24 cellular contexts compared by ENCODE assay signal in the genomic region with DNA sequence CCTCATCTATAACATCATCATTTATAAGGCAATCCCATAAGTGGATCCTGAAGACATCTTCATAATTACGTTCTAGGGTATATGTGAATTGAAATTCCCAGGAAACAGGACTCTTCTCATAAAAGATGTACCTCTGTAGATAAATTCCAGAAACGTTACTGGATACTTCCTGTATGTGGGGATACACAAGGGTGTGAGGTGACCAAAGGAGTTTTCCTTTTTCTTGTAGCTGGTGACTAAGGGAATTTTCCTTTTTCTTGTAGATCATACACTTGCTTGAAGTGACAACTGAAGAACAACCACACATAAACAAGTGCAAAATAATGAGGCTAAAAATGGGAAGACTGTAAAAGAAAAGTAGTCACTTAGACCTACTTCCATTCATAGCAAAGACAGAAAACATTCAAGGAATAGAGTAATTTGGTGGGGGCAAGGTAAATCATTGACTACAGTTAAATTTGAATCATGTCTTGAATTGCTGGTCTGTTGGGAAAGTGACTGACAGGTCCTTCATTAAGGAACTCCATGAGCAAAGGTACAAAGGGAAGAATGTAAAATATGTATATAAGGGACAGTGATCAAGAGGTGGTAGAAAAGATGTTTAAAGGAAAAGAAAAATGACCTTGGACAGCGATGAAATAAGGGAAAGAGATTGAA.
"Had no signal": no experiment of that assay in that cellular context is flagged by ENCODE, and none has a peak within 500 bp of the region (broad histone marks: within the 10 kb centered on the region; RNA-seq: fewer than 3 reads in every experiment).

No MANE protein-coding gene starts in this region.

- H3K9me3 Mint-ChIP-seq: activated B cell treated with CpG ODN at 0.5 μM for 24 hours; activated CD4-positive, alpha-beta memory T cell treated with anti-CD3 and anti-CD28 coated beads for 36 hours; activated naive CD4-positive, alpha-beta T cell treated with anti-CD3 and anti-CD28 coated beads for 36 hours; activated naive CD8-positive, alpha-beta T cell treated with anti-CD3 and anti-CD28 coated beads, Interleukin-2, amount 10 ng/mL, durations not matched to agents 7 days and 5 days; activated T-cell treated with anti-CD3 and anti-CD28 coated beads, Interleukin-2, amount 50 U/mL, for 72 hours; mesothelial cell of epicardium; natural killer cell treated with Interleukin-12 subunit alpha and Interleukin-12 subunit beta and Interleukin-15 and Interleukin-18, amount 100 ng/mL, for 72 hours; T-helper 1 cell treated with Interleukin-12 subunit alpha and Interleukin-12 subunit beta and Interleukin-4 antibody, amounts not matched to agents 30 μg/mL and 1 μg/mL, for 36 hours had no signal

- H3K27me3 ChIP-seq: cardiac muscle cell, heart right ventricle, left lung, ovary, upper lobe of left lung had no signal

- H3K9me3 ChIP-seq: heart right ventricle, left lung, ovary, psoas muscle, thoracic aorta, upper lobe of left lung had no signal

- ATAC-seq: activated T-cell treated with anti-CD3 and anti-CD28 coated beads, Interleukin-2, amount 50 U/mL, for 72 hours; heart right ventricle; left lung; natural killer cell treated with Interleukin-12 subunit alpha and Interleukin-12 subunit beta and Interleukin-15 and Interleukin-18, amount 100 ng/mL, for 72 hours; psoas muscle; right cardiac atrium had no signal

- H3K4me3 Mint-ChIP-seq: activated B cell treated with CpG ODN at 0.5 μM for 24 hours; activated CD4-positive, alpha-beta memory T cell treated with anti-CD3 and anti-CD28 coated beads for 36 hours; activated naive CD4-positive, alpha-beta T cell treated with anti-CD3 and anti-CD28 coated beads for 36 hours; activated naive CD8-positive, alpha-beta T cell treated with anti-CD3 and anti-CD28 coated beads, Interleukin-2, amount 10 ng/mL, durations not matched to agents 7 days and 5 days; activated T-cell treated with anti-CD3 and anti-CD28 coated beads, Interleukin-2, amount 50 U/mL, for 72 hours; mesothelial cell of epicardium; natural killer cell treated with Interleukin-12 subunit alpha and Interleukin-12 subunit beta and Interleukin-15 and Interleukin-18, amount 100 ng/mL, for 72 hours; T-helper 1 cell treated with Interleukin-12 subunit alpha and Interleukin-12 subunit beta and Interleukin-4 antibody, amounts not matched to agents 30 μg/mL and 1 μg/mL, for 36 hours had no signal

- H3K27ac ChIP-seq: cardiac muscle cell, epithelial cell of prostate, heart right ventricle, left lung, ovary, psoas muscle, thoracic aorta, upper lobe of left lung had no signal

- H3K36me3 Mint-ChIP-seq: activated CD4-positive, alpha-beta memory T cell treated with anti-CD3 and anti-CD28 coated beads for 36 hours; activated naive CD8-positive, alpha-beta T cell treated with anti-CD3 and anti-CD28 coated beads, Interleukin-2, amount 10 ng/mL, durations not matched to agents 7 days and 5 days; mesothelial cell of epicardium; natural killer cell treated with Interleukin-12 subunit alpha and Interleukin-12 subunit beta and Interleukin-15 and Interleukin-18, amount 100 ng/mL, for 72 hours had no signal

- H3K36me3 ChIP-seq: cardiac muscle cell, heart right ventricle, left lung, ovary, thoracic aorta, upper lobe of left lung had no signal

- H3K27ac Mint-ChIP-seq: activated B cell treated with CpG ODN at 0.5 μM for 24 hours; activated CD4-positive, alpha-beta memory T cell treated with anti-CD3 and anti-CD28 coated beads for 36 hours; activated naive CD4-positive, alpha-beta T cell treated with anti-CD3 and anti-CD28 coated beads for 36 hours; activated naive CD8-positive, alpha-beta T cell treated with anti-CD3 and anti-CD28 coated beads, Interleukin-2, amount 10 ng/mL, durations not matched to agents 7 days and 5 days; activated T-cell treated with anti-CD3 and anti-CD28 coated beads, Interleukin-2, amount 50 U/mL, for 72 hours; mesothelial cell of epicardium; natural killer cell treated with Interleukin-12 subunit alpha and Interleukin-12 subunit beta and Interleukin-15 and Interleukin-18, amount 100 ng/mL, for 72 hours; T-helper 1 cell treated with Interleukin-12 subunit alpha and Interleukin-12 subunit beta and Interleukin-4 antibody, amounts not matched to agents 30 μg/mL and 1 μg/mL, for 36 hours had no signal

- H3K4me1 ChIP-seq: heart right ventricle, left lung, psoas muscle, upper lobe of left lung had no signal

- H3K4me3 ChIP-seq: cardiac muscle cell, heart right ventricle, left lung, ovary, psoas muscle, thoracic aorta, upper lobe of left lung had no signal

- DNase-seq: activated B cell treated with CpG ODN at 0.5 μM for 24 hours; activated CD4-positive, alpha-beta memory T cell treated with anti-CD3 and anti-CD28 coated beads for 36 hours; activated CD4-positive, alpha-beta T cell treated with anti-CD3 and anti-CD28 coated beads for 4 hours; activated effector memory CD4-positive, alpha-beta T cell treated with Interleukin-2 at 50 U/mL for 16 hours; activated naive CD4-positive, alpha-beta T cell treated with anti-CD3 and anti-CD28 coated beads for 36 hours; activated naive CD8-positive, alpha-beta T cell treated with anti-CD3 and anti-CD28 coated beads, Interleukin-2, amount 10 ng/mL, durations not matched to agents 7 days and 5 days; activated T-cell treated with anti-CD3 and anti-CD28 coated beads, Interleukin-2, amount 50 U/mL, for 72 hours; amygdala; heart right ventricle; islet precursor cell; left lung; ovary; psoas muscle; right cardiac atrium; stimulated activated CD4-positive, alpha-beta T cell treated with anti-CD3 and anti-CD28 coated beads, Interleukin-4, amount 100 ng/mL, for 24 hours; stimulated activated naive CD4-positive, alpha-beta T cell treated with Interleukin-2 at 50 U/mL for 16 hours; T1000; upper lobe of left lung had no signal

- H3K4me1 Mint-ChIP-seq: activated B cell treated with CpG ODN at 0.5 μM for 24 hours; activated naive CD8-positive, alpha-beta T cell treated with anti-CD3 and anti-CD28 coated beads, Interleukin-2, amount 10 ng/mL, durations not matched to agents 7 days and 5 days had no signal
